ENCODE assay signal across 27 cellular contexts in the genomic region with DNA sequence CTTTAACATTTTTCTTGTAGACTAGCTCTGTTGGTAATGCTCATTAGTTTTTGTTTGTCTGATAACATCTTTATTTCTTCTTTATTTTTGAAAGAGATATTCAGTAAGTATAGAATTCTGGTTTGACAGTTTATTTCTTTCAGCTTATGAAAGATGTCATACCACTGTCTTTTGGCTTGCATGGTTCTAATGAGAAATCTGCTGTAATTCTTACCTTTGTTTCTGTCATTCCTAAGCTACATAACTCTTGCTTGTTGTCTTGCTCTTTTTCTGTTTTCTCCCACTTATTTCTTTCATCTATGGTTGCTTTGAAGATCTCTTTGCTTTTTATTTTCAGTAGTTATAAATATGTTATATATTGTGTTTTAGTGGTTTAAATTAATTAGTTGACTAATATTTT.
"Had no signal": no experiment of that assay in that cellular context is flagged by ENCODE, and none has a peak within 500 bp of the region (broad histone marks: within the 10 kb centered on the region; RNA-seq: fewer than 3 reads in every experiment).

No MANE protein-coding gene starts in this region.

- DNase-seq: natural killer cell; occipital lobe; ovary; posterior cingulate gyrus; psoas muscle; right cardiac atrium; spleen; stimulated activated CD4-positive, alpha-beta T cell treated with anti-CD3 and anti-CD28 coated beads, Interleukin-12 subunit alpha, Interleukin-12 subunit beta, amount 100 ng/mL, for 4 hours; stimulated activated CD4-positive, alpha-beta T cell treated with anti-CD3 and anti-CD28 coated beads, Interleukin-1b, Interleukin-23, amount 100 ng/mL, for 48 hours; stimulated activated CD4-positive, alpha-beta T cell treated with anti-CD3 and anti-CD28 coated beads, Interleukin-4, amount 100 ng/mL, for 1 hour; stimulated activated CD4-positive, alpha-beta T cell treated with anti-CD3 and anti-CD28 coated beads, Interleukin-4, amount 100 ng/mL, for 4 hours; stimulated activated CD8-positive, alpha-beta memory T cell treated with anti-CD3 and anti-CD28 coated beads, Interleukin-4, amount 100 ng/mL, for 48 hours; stimulated activated naive CD4-positive, alpha-beta T cell; stimulated activated naive CD8-positive, alpha-beta T cell treated with anti-CD3 and anti-CD28 coated beads, Interleukin-15, amount 100 ng/mL, for 72 hours; stimulated activated naive CD8-positive, alpha-beta T cell treated with anti-CD3 and anti-CD28 coated beads, Interleukin-15, Interleukin-2, amounts not matched to agents 100 U/mL and 50 U/mL, for 24 hours; substantia nigra; testis; tibial artery; transverse colon; upper lobe of right lung; uterus had no signal

- H3K4me3 Mint-ChIP-seq: natural killer cell; nephron; neural progenitor cell; stimulated activated memory B cell treated with anti-CD40 and anti-IgM and Interleukin-4, amounts not matched to agents 10 μg/mL and 1 μg/mL and 100 μg/mL, for 72 hours; stimulated activated naive CD8-positive, alpha-beta T cell treated with anti-CD3 and anti-CD28 coated beads, Interleukin-15, amount 100 ng/mL, for 72 hours; type B pancreatic cell had no signal

- H3K36me3 Mint-ChIP-seq: natural killer cell; neural progenitor cell; stimulated activated memory B cell treated with anti-CD40 and anti-IgM and Interleukin-4, amounts not matched to agents 10 μg/mL and 1 μg/mL and 100 μg/mL, for 72 hours; type B pancreatic cell had no signal

- H3K4me1 Mint-ChIP-seq: natural killer cell; nephron; neural progenitor cell; stimulated activated memory B cell treated with anti-CD40 and anti-IgM and Interleukin-4, amounts not matched to agents 10 μg/mL and 1 μg/mL and 100 μg/mL, for 72 hours; stimulated activated naive CD8-positive, alpha-beta T cell treated with anti-CD3 and anti-CD28 coated beads, Interleukin-15, amount 100 ng/mL, for 72 hours had no signal

- H3K27me3 Mint-ChIP-seq: progenitor cell of endocrine pancreas; stimulated activated memory B cell treated with anti-CD40 and anti-IgM and Interleukin-4, amounts not matched to agents 10 μg/mL and 1 μg/mL and 100 μg/mL, for 72 hours; stimulated activated naive CD8-positive, alpha-beta T cell treated with anti-CD3 and anti-CD28 coated beads, Interleukin-15, amount 100 ng/mL, for 72 hours had no signal

- H3K9me3 Mint-ChIP-seq: type B pancreatic cell had no signal

- ATAC-seq: natural killer cell; psoas muscle; right cardiac atrium; sciatic nerve; stimulated activated memory B cell treated with anti-CD40 and anti-IgM and Interleukin-4, amounts not matched to agents 10 μg/mL and 1 μg/mL and 100 μg/mL, for 72 hours; stimulated activated naive CD8-positive, alpha-beta T cell treated with anti-CD3 and anti-CD28 coated beads, Interleukin-15, amount 100 ng/mL, for 72 hours; stimulated activated naive CD8-positive, alpha-beta T cell treated with anti-CD3 and anti-CD28 coated beads, Interleukin-15, Interleukin-2, amounts not matched to agents 100 U/mL and 50 U/mL, for 24 hours; upper lobe of right lung had no signal

- H3K27ac Mint-ChIP-seq: natural killer cell; nephron; neural progenitor cell; progenitor cell of endocrine pancreas; stimulated activated memory B cell treated with anti-CD40 and anti-IgM and Interleukin-4, amounts not matched to agents 10 μg/mL and 1 μg/mL and 100 μg/mL, for 72 hours; stimulated activated naive CD8-positive, alpha-beta T cell treated with anti-CD3 and anti-CD28 coated beads, Interleukin-15, amount 100 ng/mL, for 72 hours; type B pancreatic cell had no signal
